1 cellular context compared by ENCODE assay signal in the genomic region with DNA sequence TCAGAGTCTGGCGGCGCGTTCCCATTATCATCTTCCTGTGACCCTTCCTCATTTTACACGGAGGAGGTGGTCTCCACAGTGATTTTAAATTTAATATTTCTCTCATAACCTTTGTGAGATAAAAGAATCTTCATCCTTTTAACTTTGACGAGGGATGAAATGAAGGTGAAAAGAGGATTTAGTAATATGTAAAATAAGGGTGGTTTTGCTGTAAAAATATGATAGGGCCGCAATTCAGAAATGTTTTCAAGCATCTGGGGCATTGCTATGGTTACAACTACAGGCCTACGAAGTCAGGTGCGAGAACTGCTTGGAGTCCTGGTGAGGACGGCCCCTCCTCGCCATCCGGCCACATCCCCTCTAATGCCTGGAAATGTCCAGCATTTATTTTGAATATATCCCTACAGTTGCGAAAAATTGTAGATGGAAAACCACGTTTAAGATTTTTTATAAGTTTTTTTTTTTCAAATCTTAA.
A peak's percentile ranks its signal among the peaks of the same experiment; 100 is the strongest.
TF ChIP-seq lines count a peak whose summit lies in the region.

No MANE protein-coding gene starts in this region.

TF ChIP-seq in K562, 482 proteins besides CTCF, POLR2A, EP300 and RAD21 (continued from another document):
- TF ChIP-seq, protein P1, sequence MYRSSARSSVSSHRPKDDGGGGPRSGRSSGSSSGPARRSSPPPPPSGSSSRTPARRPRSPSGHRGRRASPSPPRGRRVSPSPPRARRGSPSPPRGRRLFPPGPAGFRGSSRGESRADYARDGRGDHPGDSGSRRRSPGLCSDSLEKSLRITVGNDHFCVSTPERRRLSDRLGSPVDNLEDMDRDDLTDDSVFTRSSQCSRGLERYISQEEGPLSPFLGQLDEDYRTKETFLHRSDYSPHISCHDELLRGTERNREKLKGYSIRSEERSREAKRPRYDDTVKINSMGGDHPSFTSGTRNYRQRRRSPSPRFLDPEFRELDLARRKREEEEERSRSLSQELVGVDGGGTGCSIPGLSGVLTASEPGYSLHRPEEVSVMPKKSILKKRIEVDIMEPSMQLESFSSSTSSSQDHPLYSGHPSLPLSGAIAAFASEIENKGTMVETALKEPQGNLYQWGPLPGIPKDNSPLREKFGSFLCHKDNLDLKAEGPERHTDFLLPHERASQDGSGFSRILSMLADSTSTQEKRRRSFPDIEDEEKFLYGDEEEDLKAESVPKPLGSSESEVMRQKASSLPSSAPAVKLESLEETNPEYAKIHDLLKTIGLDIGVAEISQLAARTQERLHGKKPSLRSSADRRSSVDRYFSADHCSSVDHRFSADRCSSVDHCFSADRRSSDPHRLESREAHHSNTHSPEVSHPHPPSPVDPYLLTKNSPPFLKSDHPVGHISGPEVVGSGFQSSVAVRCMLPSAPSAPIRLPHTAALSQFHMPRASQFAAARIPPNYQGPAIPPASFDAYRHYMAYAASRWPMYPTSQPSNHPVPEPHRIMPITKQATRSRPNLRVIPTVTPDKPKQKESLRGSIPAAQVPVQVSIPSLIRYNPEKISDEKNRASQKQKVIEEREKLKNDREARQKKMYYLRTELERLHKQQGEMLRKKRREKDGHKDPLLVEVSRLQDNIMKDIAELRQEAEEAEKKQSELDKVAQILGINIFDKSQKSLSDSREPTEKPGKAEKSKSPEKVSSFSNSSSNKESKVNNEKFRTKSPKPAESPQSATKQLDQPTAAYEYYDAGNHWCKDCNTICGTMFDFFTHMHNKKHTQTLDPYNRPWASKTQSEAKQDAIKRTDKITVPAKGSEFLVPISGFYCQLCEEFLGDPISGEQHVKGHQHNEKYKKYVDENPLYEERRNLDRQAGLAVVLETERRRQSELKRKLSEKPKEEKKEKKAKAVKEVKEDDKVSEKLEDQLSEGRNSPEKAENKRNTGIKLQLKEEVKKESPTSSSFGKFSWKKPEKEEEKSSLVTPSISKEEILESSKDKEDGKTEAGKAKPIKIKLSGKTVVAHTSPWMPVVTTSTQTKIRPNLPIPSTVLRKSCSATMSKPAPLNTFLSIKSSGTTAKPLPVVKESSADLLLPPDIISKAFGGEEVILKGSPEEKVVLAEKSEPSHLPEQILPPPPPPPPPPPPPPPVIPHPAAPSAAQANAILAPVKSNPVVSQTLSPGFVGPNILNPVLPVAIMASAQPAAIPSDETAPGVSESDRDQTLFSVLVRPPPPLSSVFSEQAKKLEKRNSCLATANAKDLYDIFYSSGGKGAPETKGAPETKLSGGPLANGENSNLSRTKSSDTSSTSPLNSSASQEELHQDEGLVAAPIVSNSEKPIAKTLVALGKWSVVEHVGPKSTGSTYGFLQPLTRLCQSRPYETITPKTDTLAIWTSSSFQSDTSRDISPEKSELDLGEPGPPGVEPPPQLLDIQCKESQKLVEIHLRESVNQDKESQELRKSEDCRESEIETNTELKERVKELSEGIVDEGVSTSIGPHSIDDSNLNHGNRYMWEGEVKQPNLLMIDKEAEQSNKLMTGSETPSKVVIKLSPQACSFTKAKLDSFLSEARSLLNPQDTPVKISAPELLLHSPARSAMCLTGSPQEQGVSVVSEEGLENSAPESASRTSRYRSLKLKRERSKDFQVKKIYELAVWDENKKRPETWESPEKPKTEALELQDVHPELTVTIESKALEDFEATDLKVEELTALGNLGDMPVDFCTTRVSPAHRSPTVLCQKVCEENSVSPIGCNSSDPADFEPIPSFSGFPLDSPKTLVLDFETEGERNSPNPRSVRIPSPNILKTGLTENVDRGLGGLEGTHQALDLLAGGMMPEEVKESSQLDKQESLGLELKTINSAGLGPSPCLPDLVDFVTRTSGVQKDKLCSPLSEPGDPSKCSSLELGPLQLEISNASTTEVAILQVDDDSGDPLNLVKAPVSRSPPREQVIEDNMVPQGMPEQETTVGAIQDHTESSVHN (IDR thresholded peaks at IDR 0.05; ENCODE audit: borderline replicate concordance in 1 of 2, low read depth in 1 of 2), result 0 out of 4 replicates have a peak, but pooled peaks of 1 of the 2 experiments have one; percentile 33
- TF ChIP-seq RFX7 (CRISPR knock-in tag; IDR thresholded peaks at IDR 0.05), result no peak
- TF ChIP-seq, protein P2, sequence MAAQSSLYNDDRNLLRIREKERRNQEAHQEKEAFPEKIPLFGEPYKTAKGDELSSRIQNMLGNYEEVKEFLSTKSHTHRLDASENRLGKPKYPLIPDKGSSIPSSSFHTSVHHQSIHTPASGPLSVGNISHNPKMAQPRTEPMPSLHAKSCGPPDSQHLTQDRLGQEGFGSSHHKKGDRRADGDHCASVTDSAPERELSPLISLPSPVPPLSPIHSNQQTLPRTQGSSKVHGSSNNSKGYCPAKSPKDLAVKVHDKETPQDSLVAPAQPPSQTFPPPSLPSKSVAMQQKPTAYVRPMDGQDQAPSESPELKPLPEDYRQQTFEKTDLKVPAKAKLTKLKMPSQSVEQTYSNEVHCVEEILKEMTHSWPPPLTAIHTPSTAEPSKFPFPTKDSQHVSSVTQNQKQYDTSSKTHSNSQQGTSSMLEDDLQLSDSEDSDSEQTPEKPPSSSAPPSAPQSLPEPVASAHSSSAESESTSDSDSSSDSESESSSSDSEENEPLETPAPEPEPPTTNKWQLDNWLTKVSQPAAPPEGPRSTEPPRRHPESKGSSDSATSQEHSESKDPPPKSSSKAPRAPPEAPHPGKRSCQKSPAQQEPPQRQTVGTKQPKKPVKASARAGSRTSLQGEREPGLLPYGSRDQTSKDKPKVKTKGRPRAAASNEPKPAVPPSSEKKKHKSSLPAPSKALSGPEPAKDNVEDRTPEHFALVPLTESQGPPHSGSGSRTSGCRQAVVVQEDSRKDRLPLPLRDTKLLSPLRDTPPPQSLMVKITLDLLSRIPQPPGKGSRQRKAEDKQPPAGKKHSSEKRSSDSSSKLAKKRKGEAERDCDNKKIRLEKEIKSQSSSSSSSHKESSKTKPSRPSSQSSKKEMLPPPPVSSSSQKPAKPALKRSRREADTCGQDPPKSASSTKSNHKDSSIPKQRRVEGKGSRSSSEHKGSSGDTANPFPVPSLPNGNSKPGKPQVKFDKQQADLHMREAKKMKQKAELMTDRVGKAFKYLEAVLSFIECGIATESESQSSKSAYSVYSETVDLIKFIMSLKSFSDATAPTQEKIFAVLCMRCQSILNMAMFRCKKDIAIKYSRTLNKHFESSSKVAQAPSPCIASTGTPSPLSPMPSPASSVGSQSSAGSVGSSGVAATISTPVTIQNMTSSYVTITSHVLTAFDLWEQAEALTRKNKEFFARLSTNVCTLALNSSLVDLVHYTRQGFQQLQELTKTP (IDR thresholded peaks at IDR 0.05; ENCODE audit: low read depth in 1 of 2, partially characterized antibody in 2 of 2), result peak in 1 of 2 experiments; percentile 41
- TF ChIP-seq L3MBTL2 (IDR thresholded peaks at IDR 0.05), result peak; percentile 72; the same call in 1 of the 2 replicates
- TF ChIP-seq FOXM1 (IDR thresholded peaks at IDR 0.05; ENCODE audit: low read depth), result peak; percentile 26; the same call in 1 of the 2 replicates
- no peak for TF ChIP-seq FOXM1 (CRISPR knock-in tag; IDR thresholded peaks at IDR 0.05; ENCODE audit: low read depth)
- no peak; the same call in 1 of the 2 replicates for TF ChIP-seq POLR2AphosphoS5 (IDR thresholded peaks at IDR 0.05; ENCODE audit: control insufficient read depth, insufficient read depth, low read depth, low read length)
- TF ChIP-seq SMAD4 (CRISPR knock-in tag; conservative IDR thresholded peaks at IDR 0.05), result peak; percentile 3
- TF ChIP-seq, protein P3, sequence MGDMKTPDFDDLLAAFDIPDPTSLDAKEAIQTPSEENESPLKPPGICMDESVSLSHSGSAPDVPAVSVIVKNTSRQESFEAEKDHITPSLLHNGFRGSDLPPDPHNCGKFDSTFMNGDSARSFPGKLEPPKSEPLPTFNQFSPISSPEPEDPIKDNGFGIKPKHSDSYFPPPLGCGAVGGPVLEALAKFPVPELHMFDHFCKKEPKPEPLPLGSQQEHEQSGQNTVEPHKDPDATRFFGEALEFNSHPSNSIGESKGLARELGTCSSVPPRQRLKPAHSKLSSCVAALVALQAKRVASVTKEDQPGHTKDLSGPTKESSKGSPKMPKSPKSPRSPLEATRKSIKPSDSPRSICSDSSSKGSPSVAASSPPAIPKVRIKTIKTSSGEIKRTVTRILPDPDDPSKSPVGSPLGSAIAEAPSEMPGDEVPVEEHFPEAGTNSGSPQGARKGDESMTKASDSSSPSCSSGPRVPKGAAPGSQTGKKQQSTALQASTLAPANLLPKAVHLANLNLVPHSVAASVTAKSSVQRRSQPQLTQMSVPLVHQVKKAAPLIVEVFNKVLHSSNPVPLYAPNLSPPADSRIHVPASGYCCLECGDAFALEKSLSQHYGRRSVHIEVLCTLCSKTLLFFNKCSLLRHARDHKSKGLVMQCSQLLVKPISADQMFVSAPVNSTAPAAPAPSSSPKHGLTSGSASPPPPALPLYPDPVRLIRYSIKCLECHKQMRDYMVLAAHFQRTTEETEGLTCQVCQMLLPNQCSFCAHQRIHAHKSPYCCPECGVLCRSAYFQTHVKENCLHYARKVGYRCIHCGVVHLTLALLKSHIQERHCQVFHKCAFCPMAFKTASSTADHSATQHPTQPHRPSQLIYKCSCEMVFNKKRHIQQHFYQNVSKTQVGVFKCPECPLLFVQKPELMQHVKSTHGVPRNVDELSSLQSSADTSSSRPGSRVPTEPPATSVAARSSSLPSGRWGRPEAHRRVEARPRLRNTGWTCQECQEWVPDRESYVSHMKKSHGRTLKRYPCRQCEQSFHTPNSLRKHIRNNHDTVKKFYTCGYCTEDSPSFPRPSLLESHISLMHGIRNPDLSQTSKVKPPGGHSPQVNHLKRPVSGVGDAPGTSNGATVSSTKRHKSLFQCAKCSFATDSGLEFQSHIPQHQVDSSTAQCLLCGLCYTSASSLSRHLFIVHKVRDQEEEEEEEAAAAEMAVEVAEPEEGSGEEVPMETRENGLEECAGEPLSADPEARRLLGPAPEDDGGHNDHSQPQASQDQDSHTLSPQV (IDR thresholded peaks at IDR 0.05), result peak; percentile 87; the same call in 1 of the 2 replicates
- peak; percentile 39 for TF ChIP-seq NUFIP1 (IDR thresholded peaks at IDR 0.05; ENCODE audit: partially characterized antibody)
- peak; percentile 7; the same call in 1 of the 2 replicates for TF ChIP-seq EP400 (IDR thresholded peaks at IDR 0.05)
- peak; percentile 70; the same call in 1 of the 2 replicates for TF ChIP-seq BACH1 (tag; IDR thresholded peaks at IDR 0.05)
- peak; percentile 55 for TF ChIP-seq SPI1 (IDR thresholded peaks at IDR 0.05; ENCODE audit: borderline replicate concordance, low read depth, low read length)
- 0 out of 2 replicates have a peak, but pooled peaks have one; percentile 83 for TF ChIP-seq E2F3 (CRISPR knock-in tag; IDR thresholded peaks at IDR 0.05)
- TF ChIP-seq, protein P4, sequence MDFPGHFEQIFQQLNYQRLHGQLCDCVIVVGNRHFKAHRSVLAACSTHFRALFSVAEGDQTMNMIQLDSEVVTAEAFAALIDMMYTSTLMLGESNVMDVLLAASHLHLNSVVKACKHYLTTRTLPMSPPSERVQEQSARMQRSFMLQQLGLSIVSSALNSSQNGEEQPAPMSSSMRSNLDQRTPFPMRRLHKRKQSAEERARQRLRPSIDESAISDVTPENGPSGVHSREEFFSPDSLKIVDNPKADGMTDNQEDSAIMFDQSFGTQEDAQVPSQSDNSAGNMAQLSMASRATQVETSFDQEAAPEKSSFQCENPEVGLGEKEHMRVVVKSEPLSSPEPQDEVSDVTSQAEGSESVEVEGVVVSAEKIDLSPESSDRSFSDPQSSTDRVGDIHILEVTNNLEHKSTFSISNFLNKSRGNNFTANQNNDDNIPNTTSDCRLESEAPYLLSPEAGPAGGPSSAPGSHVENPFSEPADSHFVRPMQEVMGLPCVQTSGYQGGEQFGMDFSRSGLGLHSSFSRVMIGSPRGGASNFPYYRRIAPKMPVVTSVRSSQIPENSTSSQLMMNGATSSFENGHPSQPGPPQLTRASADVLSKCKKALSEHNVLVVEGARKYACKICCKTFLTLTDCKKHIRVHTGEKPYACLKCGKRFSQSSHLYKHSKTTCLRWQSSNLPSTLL (IDR thresholded peaks at IDR 0.05), result no peak
- TF ChIP-seq RNF2 (IDR thresholded peaks at IDR 0.05), result peak; percentile 67; the same call in 1 of the 2 replicates
- TF ChIP-seq, protein P5, sequence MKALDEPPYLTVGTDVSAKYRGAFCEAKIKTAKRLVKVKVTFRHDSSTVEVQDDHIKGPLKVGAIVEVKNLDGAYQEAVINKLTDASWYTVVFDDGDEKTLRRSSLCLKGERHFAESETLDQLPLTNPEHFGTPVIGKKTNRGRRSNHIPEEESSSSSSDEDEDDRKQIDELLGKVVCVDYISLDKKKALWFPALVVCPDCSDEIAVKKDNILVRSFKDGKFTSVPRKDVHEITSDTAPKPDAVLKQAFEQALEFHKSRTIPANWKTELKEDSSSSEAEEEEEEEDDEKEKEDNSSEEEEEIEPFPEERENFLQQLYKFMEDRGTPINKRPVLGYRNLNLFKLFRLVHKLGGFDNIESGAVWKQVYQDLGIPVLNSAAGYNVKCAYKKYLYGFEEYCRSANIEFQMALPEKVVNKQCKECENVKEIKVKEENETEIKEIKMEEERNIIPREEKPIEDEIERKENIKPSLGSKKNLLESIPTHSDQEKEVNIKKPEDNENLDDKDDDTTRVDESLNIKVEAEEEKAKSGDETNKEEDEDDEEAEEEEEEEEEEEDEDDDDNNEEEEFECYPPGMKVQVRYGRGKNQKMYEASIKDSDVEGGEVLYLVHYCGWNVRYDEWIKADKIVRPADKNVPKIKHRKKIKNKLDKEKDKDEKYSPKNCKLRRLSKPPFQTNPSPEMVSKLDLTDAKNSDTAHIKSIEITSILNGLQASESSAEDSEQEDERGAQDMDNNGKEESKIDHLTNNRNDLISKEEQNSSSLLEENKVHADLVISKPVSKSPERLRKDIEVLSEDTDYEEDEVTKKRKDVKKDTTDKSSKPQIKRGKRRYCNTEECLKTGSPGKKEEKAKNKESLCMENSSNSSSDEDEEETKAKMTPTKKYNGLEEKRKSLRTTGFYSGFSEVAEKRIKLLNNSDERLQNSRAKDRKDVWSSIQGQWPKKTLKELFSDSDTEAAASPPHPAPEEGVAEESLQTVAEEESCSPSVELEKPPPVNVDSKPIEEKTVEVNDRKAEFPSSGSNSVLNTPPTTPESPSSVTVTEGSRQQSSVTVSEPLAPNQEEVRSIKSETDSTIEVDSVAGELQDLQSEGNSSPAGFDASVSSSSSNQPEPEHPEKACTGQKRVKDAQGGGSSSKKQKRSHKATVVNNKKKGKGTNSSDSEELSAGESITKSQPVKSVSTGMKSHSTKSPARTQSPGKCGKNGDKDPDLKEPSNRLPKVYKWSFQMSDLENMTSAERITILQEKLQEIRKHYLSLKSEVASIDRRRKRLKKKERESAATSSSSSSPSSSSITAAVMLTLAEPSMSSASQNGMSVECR (CRISPR knock-in tag; IDR thresholded peaks at IDR 0.05), result no peak
- no peak for TF ChIP-seq CEBPG (CRISPR knock-in tag; IDR thresholded peaks at IDR 0.05)
- 0 out of 4 replicates have a peak, but pooled peaks of 1 of the 2 experiments have one; percentile 26 for TF ChIP-seq CEBPG (tag; conservative IDR thresholded peaks at IDR 0.05 in 1 of 2, IDR thresholded peaks at IDR 0.05 in 1 of 2)
- TF ChIP-seq BRD9 (IDR thresholded peaks at IDR 0.05; ENCODE audit: low read depth, partially characterized antibody), result peak; percentile 95
- TF ChIP-seq, protein P6, sequence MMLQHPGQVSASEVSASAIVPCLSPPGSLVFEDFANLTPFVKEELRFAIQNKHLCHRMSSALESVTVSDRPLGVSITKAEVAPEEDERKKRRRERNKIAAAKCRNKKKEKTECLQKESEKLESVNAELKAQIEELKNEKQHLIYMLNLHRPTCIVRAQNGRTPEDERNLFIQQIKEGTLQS (IDR thresholded peaks at IDR 0.05), result 0 out of 2 replicates have a peak, but pooled peaks have one; percentile 5
- TF ChIP-seq, protein P6 (CRISPR knock-in tag; conservative IDR thresholded peaks at IDR 0.05), result no peak
- TF ChIP-seq GABPA (tag; conservative IDR thresholded peaks at IDR 0.05; ENCODE audit: low read depth), result 0 out of 2 replicates have a peak, but pooled peaks have one; percentile 45
